Comparison of ENCODE assay signal across 8 cellular contexts in the genomic region with DNA sequence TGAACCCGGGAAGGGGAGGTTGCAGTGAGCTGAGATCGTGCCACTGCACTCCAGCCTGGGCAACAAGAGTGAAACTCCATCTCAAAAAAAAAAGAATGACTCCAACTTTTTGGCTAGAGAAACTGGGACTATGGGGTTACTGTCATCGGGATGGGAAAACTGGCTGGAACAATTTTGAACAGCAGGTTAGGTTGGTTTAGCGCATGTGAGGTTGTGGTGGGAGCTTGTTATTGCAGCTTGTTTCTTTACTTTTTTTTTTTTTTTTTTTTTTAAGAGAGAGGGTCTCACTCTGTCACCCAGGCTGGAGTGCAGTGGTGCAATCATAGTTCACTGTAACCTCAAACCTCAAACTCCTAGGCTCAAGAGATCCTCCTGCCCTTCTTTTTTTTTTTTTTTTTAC. TPM values are rescaled to one million over a fixed set of nuclear protein-coding genes. Genes with fewer than 3 reads are reported as not detected.
A peak's percentile ranks its signal among the peaks of the same experiment; 100 is the strongest.
DNase-seq lines count a peak whose midpoint lies in the region; ATAC-seq, FAIRE-seq and TF ChIP-seq lines count a peak whose summit lies in the region.
"Not testable (repeated sequence)": the region's sequence is repeated elsewhere in the genome, so short reads cannot be mapped to it uniquely, and the experiment has no call there.
"Had no signal": no experiment of that assay in that cellular context is flagged by ENCODE, and none has a peak within 500 bp of the region (broad histone marks: within the 10 kb centered on the region; RNA-seq: fewer than 3 reads in every experiment).

No MANE protein-coding gene starts in this region.

- not testable (repeated sequence) for H3K4me3 Mint-ChIP-seq in GM23338; activated T-cell treated with anti-CD3 and anti-CD28 coated beads, Interleukin-2, amount 50 U/mL, for 72 hours; chondrocyte (ENCODE audit: unreplicated experiment); stimulated activated naive CD8-positive, alpha-beta T cell treated with anti-CD3 and anti-CD28 coated beads, Interleukin-15, Interleukin-2, amounts not matched to agents 100 ng/mL and 50 ng/mL, for 24 hours
- peak overlapping the region; percentile 58 for H3K4me3 Mint-ChIP-seq in T-helper 17 cell

- H3K4me3 ChIP-seq in GM23338; MG63; HepG2 (replicated peaks in 1 of 3; ENCODE audit: insufficient read depth in 1 of 3, low read depth in 2 of 3, low read length in 3 of 3): not testable (repeated sequence)

- DNase-seq in GM23338 (ENCODE audit: low spot score) (peak; percentile 51), MG63 (peak; percentile 13)
- DNase-seq in T-helper 17 cell; activated T-cell treated with anti-CD3 and anti-CD28 coated beads, Interleukin-2, amount 50 U/mL, for 72 hours; chondrocyte (ENCODE audit: low spot score); HepG2 (ENCODE audit: low spot score): not testable (repeated sequence)

- intact Hi-C loops in HepG2 (cut with micrococcal nuclease; ENCODE audit: unreplicated experiment): not testable (repeated sequence)

- not testable (repeated sequence) for BruUV-seq in HepG2 (replicated peaks; lab: Mats Ljungman, UMichigan)

- not testable (repeated sequence) for TF ChIP-seq RAD21 in HepG2 (CRISPR knock-in tag; IDR thresholded peaks at IDR 0.05)

- TF ChIP-seq EP300 in HepG2 (IDR thresholded peaks at IDR 0.05; ENCODE audit: low read depth in 2 of 2, low read length in 2 of 2); HepG2 (CRISPR knock-in tag; IDR thresholded peaks at IDR 0.05; ENCODE audit: borderline replicate concordance): not testable (repeated sequence)

- H2AFZ ChIP-seq in GM23338; HepG2 (ENCODE audit: low read length): not testable (repeated sequence)

- H3K4me1 Mint-ChIP-seq in GM23338: peaks cover 11% of the 10 kb centered on the region; the same call in 2 of the 3 replicates
- peaks cover 19% of the 10 kb centered on the region for H3K4me1 Mint-ChIP-seq in T-helper 17 cell
- H3K4me1 Mint-ChIP-seq in activated T-cell treated with anti-CD3 and anti-CD28 coated beads, Interleukin-2, amount 50 U/mL, for 72 hours (ENCODE audit: low read depth): peaks cover 33% of the 10 kb centered on the region
- peaks cover 26% of the 10 kb centered on the region for H3K4me1 Mint-ChIP-seq in chondrocyte (ENCODE audit: low read depth)
- H3K4me1 Mint-ChIP-seq in stimulated activated naive CD8-positive, alpha-beta T cell treated with anti-CD3 and anti-CD28 coated beads, Interleukin-15, Interleukin-2, amounts not matched to agents 100 ng/mL and 50 ng/mL, for 24 hours (ENCODE audit: low read depth): peaks cover 28% of the 10 kb centered on the region

- H3K9ac ChIP-seq in HepG2 (ENCODE audit: insufficient read depth, low read depth, low read length): not testable (repeated sequence)

- H3K9me3 ChIP-seq in MG63; T-helper 17 cell (ENCODE audit: control insufficient read depth, low read length, poor library complexity, severe bottlenecking); HepG2 (ENCODE audit: low read length): not testable (repeated sequence)

- not testable (repeated sequence) for H3F3A ChIP-seq in GM23338 (replicated peaks; ENCODE audit: low read depth)

- H3K4me2 ChIP-seq in GM23338; HepG2 (ENCODE audit: low read depth, low read length): not testable (repeated sequence)

- H3K27ac ChIP-seq in GM23338 (ENCODE audit: low read depth); HepG2 (ENCODE audit: extremely low read length, insufficient read depth, low read length): not testable (repeated sequence)

- not testable (repeated sequence) for H3K4me1 ChIP-seq in GM23338 (ENCODE audit: insufficient read depth); HepG2 (ENCODE audit: insufficient read depth, low read length)

- H3K9me2 ChIP-seq in GM23338 (ENCODE audit: insufficient read depth): not testable (repeated sequence)

- peak in 1 of 2 experiments; percentile 19; a peak in 2 of 4 replicates for TF ChIP-seq CTCF in GM23338 (conservative IDR thresholded peaks at IDR 0.05; ENCODE audit: low read depth in 2 of 2)
- TF ChIP-seq CTCF in chondrocyte (IDR thresholded peaks at IDR 0.05); HepG2 (CRISPR knock-in tag; IDR thresholded peaks at IDR 0.05): not testable (repeated sequence)

- not testable (repeated sequence) for H3K27me3 Mint-ChIP-seq in GM23338 (ENCODE audit: insufficient read depth, low read depth, poor library complexity); T-helper 17 cell; activated T-cell treated with anti-CD3 and anti-CD28 coated beads, Interleukin-2, amount 50 U/mL, for 72 hours (ENCODE audit: low read depth); chondrocyte (ENCODE audit: low read depth); stimulated activated naive CD8-positive, alpha-beta T cell treated with anti-CD3 and anti-CD28 coated beads, Interleukin-15, Interleukin-2, amounts not matched to agents 100 ng/mL and 50 ng/mL, for 24 hours

- 98% methylated on average over 4 of the region's 4 CpGs for WGBS in HepG2 (ENCODE audit: low lambda C conversion rate)

- CTCF ChIA-PET in HepG2 (lab: Yijun Ruan, JAX; ENCODE audit: low intra/inter-chr PET ratio, low total read pairs): not testable (repeated sequence)

- not testable (repeated sequence) for H4K20me1 ChIP-seq in GM23338 (replicated peaks; ENCODE audit: insufficient read depth); HepG2 (ENCODE audit: insufficient read depth, low read length)

- POLR2A ChIA-PET in HepG2 (lab: Yijun Ruan, JAX): interaction anchor here (1.1 kb wide), 1 partner anchor 11 kb away, joined by 3 read pairs; no protein-coding TSS in a partner anchor

- H3K36me3 ChIP-seq in GM23338 (ENCODE audit: insufficient read depth): not testable (repeated sequence)
- H3K36me3 ChIP-seq in MG63: peaks cover 26% of the 10 kb centered on the region
- H3K36me3 ChIP-seq in HepG2 (replicated peaks in 1 of 2; ENCODE audit: control insufficient read depth in 1 of 2, insufficient read depth in 2 of 2, low read length in 2 of 2): peaks cover 8 to 42% of the 10 kb centered on the region in 2 experiments; a peak in 4 of 5 replicates

- not testable (repeated sequence) for H3K27me3 ChIP-seq in GM23338 (ENCODE audit: insufficient read depth); MG63; HepG2 (ENCODE audit: control insufficient read depth in 1 of 2, insufficient read depth in 2 of 2, low read length in 2 of 2)

- H3K9me3 Mint-ChIP-seq in GM23338; activated T-cell treated with anti-CD3 and anti-CD28 coated beads, Interleukin-2, amount 50 U/mL, for 72 hours; chondrocyte (ENCODE audit: low read depth); stimulated activated naive CD8-positive, alpha-beta T cell treated with anti-CD3 and anti-CD28 coated beads, Interleukin-15, Interleukin-2, amounts not matched to agents 100 ng/mL and 50 ng/mL, for 24 hours: not testable (repeated sequence)

- peaks cover 10% of the 10 kb centered on the region for H3K79me2 ChIP-seq in GM23338 (replicated peaks; ENCODE audit: insufficient read depth)
- H3K79me2 ChIP-seq in HepG2 (ENCODE audit: insufficient read depth, low read length): peaks cover 45% of the 10 kb centered on the region

- in situ Hi-C loops in HepG2 (cut with HindIII; ENCODE audit: extremely low pct_ligation_motif_present, low pct_unique_long_range_greater_than_20kb): not testable (repeated sequence)

- H3K36me3 Mint-ChIP-seq in GM23338 (ENCODE audit: low read depth); T-helper 17 cell (ENCODE audit: low read depth); chondrocyte (ENCODE audit: low read depth): not testable (repeated sequence)
- peaks cover 7 to 15% of the 10 kb centered on the region in 2 donors for H3K36me3 Mint-ChIP-seq in activated T-cell treated with anti-CD3 and anti-CD28 coated beads, Interleukin-2, amount 50 U/mL, for 72 hours (ENCODE audit: insufficient read depth in 2 of 2)
- H3K36me3 Mint-ChIP-seq in stimulated activated naive CD8-positive, alpha-beta T cell treated with anti-CD3 and anti-CD28 coated beads, Interleukin-15, Interleukin-2, amounts not matched to agents 100 ng/mL and 50 ng/mL, for 24 hours (ENCODE audit: low read depth): peaks cover 55% of the 10 kb centered on the region

- TF ChIP-seq POLR2A in HepG2 (IDR thresholded peaks at IDR 0.05; ENCODE audit: insufficient read depth in 1 of 2, low read depth in 2 of 2, low read length in 2 of 2): not testable (repeated sequence)

- ATAC-seq in GM23338 (peak; percentile 51), HepG2 (peak; percentile 38; the same call in 2 of the 3 replicates)
- not testable (repeated sequence) for ATAC-seq in T-helper 17 cell; activated T-cell treated with anti-CD3 and anti-CD28 coated beads, Interleukin-2, amount 50 U/mL, for 72 hours (replicated peaks in 1 of 2)

- H3K27ac Mint-ChIP-seq in GM23338 (0 out of 2 replicates have a peak overlapping the region, but pooled peaks have one; percentile 25), chondrocyte (ENCODE audit: unreplicated experiment) (peak overlapping the region; percentile 34)
- not testable (repeated sequence) for H3K27ac Mint-ChIP-seq in T-helper 17 cell
- H3K27ac Mint-ChIP-seq in activated T-cell treated with anti-CD3 and anti-CD28 coated beads, Interleukin-2, amount 50 U/mL, for 72 hours: peak overlapping the region; percentile 61
- H3K27ac Mint-ChIP-seq in stimulated activated naive CD8-positive, alpha-beta T cell treated with anti-CD3 and anti-CD28 coated beads, Interleukin-15, Interleukin-2, amounts not matched to agents 100 ng/mL and 50 ng/mL, for 24 hours: peak overlapping the region; percentile 0

- not testable (repeated sequence) for FAIRE-seq in HepG2 (lab: Jason Lieb, UNC)

RNA-seq across cellular contexts. Expression of gene CBFB, which starts 12.6 kb away (rescaled TPM):
- 26.9 and 27.8 TPM in 2 replicates for total RNA-seq in GM23338 (2014; rRNA removed; shearing (Covaris generic))
- polyA plus RNA-seq in GM23338 (2016; fragmentation: Nextera tagmentation; extraction: Ambion mirVana) (26.1 and 31.0 TPM in 2 replicates), HepG2 (2011; rRNA removed) (15.4 and 22.1 TPM in 2 replicates)
- total RNA-seq in MG63 (2014; rRNA removed; shearing (Covaris generic); ENCODE audit: low replicate concordance): 15.8 and 22.5 TPM in 2 replicates
- total RNA-seq in T-helper 17 cell (10 to 100 TPM; 78.5 to 85.4 TPM), chondrocyte (56.6 to 62.7 TPM (median 61.3 TPM) in 3 replicates), HepG2 (2016; rRNA removed; fragmentation: Illumina TruSeq; extraction: Trizol) (70.8 and 76.0 TPM in 2 replicates)
- total RNA-seq in activated T-cell treated with anti-CD3 and anti-CD28 coated beads, Interleukin-2, amount 50 U/mL, for 72 hours: 100 to 1,000 TPM; 106 to 133 TPM
- 14.1 and 16.3 TPM in 2 replicates for total RNA-seq in HepG2 (2016; cell fraction: cytosol; rRNA removed; fragmentation: Illumina TruSeq; extraction: Trizol; ENCODE audit: low read depth)
- 66.9 and 69.6 TPM in 2 replicates for total RNA-seq in HepG2 (2016; cell fraction: insoluble cytoplasmic fraction; rRNA removed; fragmentation: Illumina TruSeq; extraction: Trizol)
- 38.3 and 41.2 TPM in 2 replicates for total RNA-seq in HepG2 (2016; cell fraction: membrane; rRNA removed; fragmentation: Illumina TruSeq; extraction: Trizol)
- 31.2 and 35.7 TPM in 2 replicates for total RNA-seq in HepG2 (2016; cell fraction: nucleus; rRNA removed; fragmentation: Illumina TruSeq; extraction: Trizol)
- polyA plus RNA-seq in HepG2 (2011; cell fraction: cytosol; rRNA removed): 10.3 and 18.1 TPM in 2 replicates
- 10.2 and 17.3 TPM in 2 replicates for polyA plus RNA-seq in HepG2 (2011; cell fraction: nucleus; rRNA removed)
- 28.7 and 37.3 TPM in 2 replicates for polyA plus RNA-seq in HepG2 (2012)
- 7.7 and 8.0 TPM in 2 replicates for polyA plus RNA-seq in HepG2 (2016; cell fraction: cytosol; fragmentation: Illumina TruSeq; extraction: Trizol; ENCODE audit: low read depth)
- polyA plus RNA-seq in HepG2 (2016; cell fraction: insoluble cytoplasmic fraction; fragmentation: Illumina TruSeq; extraction: Trizol; ENCODE audit: low read depth): 67.5 and 73.5 TPM in 2 replicates
- polyA plus RNA-seq in HepG2 (2016; cell fraction: membrane; fragmentation: Illumina TruSeq; extraction: Trizol; ENCODE audit: low read depth): 22.4 and 23.1 TPM in 2 replicates
- 46.0 and 53.1 TPM in 2 replicates for polyA plus RNA-seq in HepG2 (2016; cell fraction: nucleus; fragmentation: Illumina TruSeq; extraction: Trizol; ENCODE audit: insufficient read depth, low read depth)
- polyA minus RNA-seq in HepG2 (2011; rRNA and poly(A)+ RNA removed; ENCODE audit: low replicate concordance): 9.6 and 21.2 TPM in 2 replicates
- polyA minus RNA-seq in HepG2 (2011; cell fraction: cytosol; rRNA and poly(A)+ RNA removed): 35.2 and 47.8 TPM in 2 replicates
- 23.3 and 26.0 TPM in 2 replicates for polyA minus RNA-seq in HepG2 (2011; cell fraction: nucleus; rRNA and poly(A)+ RNA removed)

RNA-seq across cellular contexts. Expression of gene CES4A, which starts 53.1 kb away (rescaled TPM):
- 0.10 and 0.39 TPM in 2 replicates for total RNA-seq in GM23338 (2014; rRNA removed; shearing (Covaris generic))
- polyA plus RNA-seq in GM23338 (2016; fragmentation: Nextera tagmentation; extraction: Ambion mirVana) (0.16 and 0.42 TPM in 2 replicates), HepG2 (2011; rRNA removed) (0.17 and 0.18 TPM in 2 replicates)
- total RNA-seq in MG63 (2014; rRNA removed; shearing (Covaris generic); ENCODE audit: low replicate concordance): 0.82 TPM in 1 of 2 replicates, not detected in the other
- total RNA-seq in T-helper 17 cell (10 to 100 TPM; 17.8 to 20.0 TPM), chondrocyte (1.6 to 6.6 TPM (median 2.6 TPM) in 3 replicates), HepG2 (2016; rRNA removed; fragmentation: Illumina TruSeq; extraction: Trizol) (0.09 TPM in 1 of 2 replicates, not detected in the other)
- 10 to 100 TPM; 24.4 to 38.8 TPM for total RNA-seq in activated T-cell treated with anti-CD3 and anti-CD28 coated beads, Interleukin-2, amount 50 U/mL, for 72 hours
- total RNA-seq in HepG2 (2016; cell fraction: cytosol; rRNA removed; fragmentation: Illumina TruSeq; extraction: Trizol; ENCODE audit: low read depth): not detected in 2 replicates
- total RNA-seq in HepG2 (2016; cell fraction: insoluble cytoplasmic fraction; rRNA removed; fragmentation: Illumina TruSeq; extraction: Trizol): not detected in 2 replicates
- total RNA-seq in HepG2 (2016; cell fraction: membrane; rRNA removed; fragmentation: Illumina TruSeq; extraction: Trizol): not detected in 2 replicates
- 0.43 TPM in 1 of 2 replicates, not detected in the other for total RNA-seq in HepG2 (2016; cell fraction: nucleus; rRNA removed; fragmentation: Illumina TruSeq; extraction: Trizol)
- not detected in 2 replicates for polyA plus RNA-seq in HepG2 (2011; cell fraction: cytosol; rRNA removed)
- 1.1 and 1.3 TPM in 2 replicates for polyA plus RNA-seq in HepG2 (2011; cell fraction: nucleus; rRNA removed)
- 0.19 and 0.28 TPM in 2 replicates for polyA plus RNA-seq in HepG2 (2012)
- polyA plus RNA-seq in HepG2 (2016; cell fraction: cytosol; fragmentation: Illumina TruSeq; extraction: Trizol; ENCODE audit: low read depth): not detected in 2 replicates
- not detected in 2 replicates for polyA plus RNA-seq in HepG2 (2016; cell fraction: insoluble cytoplasmic fraction; fragmentation: Illumina TruSeq; extraction: Trizol; ENCODE audit: low read depth)
- not detected in 2 replicates for polyA plus RNA-seq in HepG2 (2016; cell fraction: membrane; fragmentation: Illumina TruSeq; extraction: Trizol; ENCODE audit: low read depth)
- polyA plus RNA-seq in HepG2 (2016; cell fraction: nucleus; fragmentation: Illumina TruSeq; extraction: Trizol; ENCODE audit: insufficient read depth, low read depth): 0.24 TPM in 1 of 2 replicates, not detected in the other
- 0.72 TPM in 1 of 2 replicates, not detected in the other for polyA minus RNA-seq in HepG2 (2011; rRNA and poly(A)+ RNA removed; ENCODE audit: low replicate concordance)
- polyA minus RNA-seq in HepG2 (2011; cell fraction: cytosol; rRNA and poly(A)+ RNA removed): not detected in 2 replicates
- 0.13 TPM in 1 of 2 replicates, not detected in the other for polyA minus RNA-seq in HepG2 (2011; cell fraction: nucleus; rRNA and poly(A)+ RNA removed)
- total RNA-seq: SJSA1 had no signal
